Comparison of ENCODE assay signal across 10 cellular contexts in the genomic region with DNA sequence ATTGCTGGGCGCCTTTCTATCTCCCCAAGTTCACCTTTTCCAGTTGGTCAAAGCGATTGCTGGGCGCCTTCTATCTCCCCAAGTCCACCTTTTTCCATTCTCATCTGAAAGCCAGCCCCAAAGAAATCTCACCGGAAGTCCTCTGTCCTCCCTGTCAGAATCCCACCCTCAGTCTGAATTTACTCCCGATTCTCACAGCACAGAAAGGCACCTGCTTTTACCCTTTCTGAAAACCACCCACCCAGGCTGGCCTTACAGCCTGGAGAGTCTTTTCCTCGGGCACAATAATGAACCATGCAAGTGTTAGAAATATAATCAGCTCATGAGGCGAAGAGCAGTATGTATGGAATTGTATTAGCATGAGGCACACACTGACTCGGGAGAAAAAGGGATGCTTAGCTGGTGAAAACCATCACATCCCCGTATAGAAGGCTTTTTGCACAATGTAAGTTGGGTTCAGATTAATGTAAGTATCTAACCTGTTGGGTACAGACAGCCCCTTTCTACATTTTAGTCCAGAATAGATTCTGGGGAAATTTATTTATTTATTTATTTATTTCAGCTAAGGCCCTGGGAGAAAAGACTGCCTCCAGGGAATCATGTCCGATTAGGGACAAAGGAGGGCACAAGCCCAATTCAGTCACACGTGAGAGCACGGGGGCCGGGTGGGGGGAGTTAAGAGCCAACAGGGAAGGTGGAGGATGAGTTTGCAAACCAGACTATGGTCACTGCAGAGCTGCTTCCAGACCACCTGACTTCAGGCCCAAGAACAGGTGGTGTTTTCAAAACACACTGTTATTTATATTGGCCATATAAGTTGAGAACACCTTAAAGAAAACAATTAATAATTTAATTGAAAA. TPM values are rescaled to one million over a fixed set of nuclear protein-coding genes. Genes with fewer than 3 reads are reported as not detected.
DNase-seq lines count a peak whose midpoint lies in the region; ATAC-seq and TF ChIP-seq lines count a peak whose summit lies in the region.
"Had no signal": no experiment of that assay in that cellular context is flagged by ENCODE, and none has a peak within 500 bp of the region (broad histone marks: within the 10 kb centered on the region; RNA-seq: fewer than 3 reads in every experiment).

No MANE protein-coding gene starts in this region.

- peak overlapping the region; percentile 14 for H3K27ac Mint-ChIP-seq in endothelial cell (ENCODE audit: unreplicated experiment)
- H3K27ac Mint-ChIP-seq in nephron = peak overlapping the region in 2 of 3 experiments; percentile 91 to 92

- H3K79me2 ChIP-seq in ACC112 (ENCODE audit: control insufficient read depth, insufficient read depth, low read length, unreplicated experiment) (peaks cover 93% of the 10 kb centered on the region), KMS-11 (ENCODE audit: insufficient read depth, low read depth) (peaks cover 23% of the 10 kb centered on the region; the same call in 1 of the 2 replicates)

- H3K4me2 ChIP-seq in KMS-11 = peak overlapping the region; percentile 74

- H3K9ac ChIP-seq in KMS-11 = no peak overlapping the region

- H3K36me3 Mint-ChIP-seq in endothelial cell (ENCODE audit: low read depth, unreplicated experiment) = peaks cover 3% of the 10 kb centered on the region
- H3K36me3 Mint-ChIP-seq in nephron (ENCODE audit: low read depth) = no peaks in the 10 kb centered on the region

- no peaks in the 10 kb centered on the region for H3K36me3 ChIP-seq in ACC112 (ENCODE audit: insufficient read depth, low read length)
- no peaks in the 10 kb centered on the region for H3K36me3 ChIP-seq in KMS-11 (ENCODE audit: insufficient read depth)

- peak overlapping the region; percentile 89 for H3K4me3 ChIP-seq in ACC112 (ENCODE audit: low read depth, low read length)
- no peak overlapping the region for H3K4me3 ChIP-seq in KMS-11 (IDR thresholded peaks at IDR 0.05; ENCODE audit: insufficient read depth, low read depth, low read length)
- H3K4me3 ChIP-seq in lower leg skin (ENCODE audit: low read depth, poor library complexity, severe bottlenecking) = no peak overlapping the region

- no peak for DNase-seq in endothelial cell (ENCODE audit: low spot score)
- DNase-seq in NK-92 (lab: John Stamatoyannopoulos, UW; ENCODE audit: unreplicated experiment) = no peak
- DNase-seq in stimulated activated naive CD8-positive, alpha-beta T cell treated with anti-CD3 and anti-CD28 coated beads, Interleukin-15, Interleukin-2, amounts not matched to agents 100 U/mL and 50 U/mL, for 24 hours = no peak
- DNase-seq in lower leg skin (ENCODE audit: low spot score in 2 of 2) = no peak
- DNase-seq: activated naive CD4-positive, alpha-beta T cell treated with Interleukin-2 at 50 U/mL for 16 hours; SIG-M5 had no signal

- TF ChIP-seq CTCF in KMS-11 (conservative IDR thresholded peaks at IDR 0.05; ENCODE audit: low read depth, low read length) (no peak), endothelial cell (IDR thresholded peaks at IDR 0.05; ENCODE audit: unreplicated experiment) (no peak), nephron (IDR thresholded peaks at IDR 0.05; ENCODE audit: unreplicated experiment in 3 of 3) (no peak), lower leg skin (IDR thresholded peaks at IDR 0.05) (no peak)

- H3K9me3 Mint-ChIP-seq in endothelial cell (ENCODE audit: unreplicated experiment) = no peaks in the 10 kb centered on the region
- H3K9me3 Mint-ChIP-seq in nephron = no peaks in the 10 kb centered on the region

- H3K4me3 Mint-ChIP-seq in endothelial cell (ENCODE audit: unreplicated experiment) (peak overlapping the region; percentile 76), nephron (peak overlapping the region; percentile 74 to 90 (median 83))

- H2AFZ ChIP-seq in ACC112 (ENCODE audit: low read length, unreplicated experiment) = no peak overlapping the region
- no peak overlapping the region for H2AFZ ChIP-seq in KMS-11 (ENCODE audit: low read depth)

- no peaks in the 10 kb centered on the region for H4K20me1 ChIP-seq in KMS-11 (ENCODE audit: insufficient read depth)

- H3K4me1 Mint-ChIP-seq in endothelial cell (ENCODE audit: unreplicated experiment) (peaks cover 26% of the 10 kb centered on the region), nephron (peaks cover 31% of the 10 kb centered on the region)

- no peak for TF ChIP-seq POLR2A in lower leg skin (IDR thresholded peaks at IDR 0.05)

- H3K4me1 ChIP-seq in ACC112 (ENCODE audit: control insufficient read depth, insufficient read depth, low read length, unreplicated experiment) (peaks cover 72% of the 10 kb centered on the region), KMS-11 (ENCODE audit: low read depth, poor library complexity, severe bottlenecking) (peaks cover 23% of the 10 kb centered on the region)

- H3K27me3 Mint-ChIP-seq in endothelial cell (ENCODE audit: unreplicated experiment) (peaks cover 18% of the 10 kb centered on the region), nephron (ENCODE audit: low read depth) (peaks cover 4% of the 10 kb centered on the region)

- WGBS in lower leg skin, 2 donors = 85 to 87% methylated on average over 13 of the region's 13 CpGs

- H3K27ac ChIP-seq in ACC112 (ENCODE audit: low read depth, low read length) (peak overlapping the region; percentile 80), KMS-11 (no peak overlapping the region)

- H3K27me3 ChIP-seq in ACC112 (ENCODE audit: insufficient read depth, low read length) = no peaks in the 10 kb centered on the region
- no peaks in the 10 kb centered on the region for H3K27me3 ChIP-seq in KMS-11 (ENCODE audit: insufficient read depth, low read depth)

- intact Hi-C loops in lower leg skin (cut with DNase I; ENCODE audit: low total_unique reads) = no loop called here

- ATAC-seq in GM19467 (IDR thresholded peaks at IDR 0.05; ENCODE audit: unreplicated experiment) = no peak
- ATAC-seq in stimulated activated naive CD8-positive, alpha-beta T cell treated with anti-CD3 and anti-CD28 coated beads, Interleukin-15, Interleukin-2, amounts not matched to agents 100 U/mL and 50 U/mL, for 24 hours = no peak

RNA-seq across cellular contexts. Expression of a gene that starts 1.4 kb away (rescaled TPM):
- total RNA-seq in endothelial cell (ENCODE audit: unreplicated experiment) (17.7 TPM), lower leg skin (10 to 100 TPM in 2 of 4 donors, 1 to 10 TPM in 2; 3.4 to 14.9 (median 10.0) TPM)
